Comparison of ENCODE assay signal across 14 cellular contexts in genomic region chr17:46720408-46720807, GRCh38.
"Had no signal": no experiment of that assay in that cellular context is flagged by ENCODE, and none has a peak within 500 bp of the region (broad histone marks: within the 10 kb centered on the region; RNA-seq: fewer than 3 reads in every experiment).

No MANE protein-coding gene starts in this region.

- H3K4me1 ChIP-seq: ascending aorta had no signal

- H3K9me3 ChIP-seq: ascending aorta, right atrium auricular region had no signal

- H3K27ac ChIP-seq: ascending aorta, right atrium auricular region had no signal

- H3K4me3 ChIP-seq: ascending aorta, right atrium auricular region, skin epidermis had no signal

- DNase-seq: activated CD4-positive, alpha-beta memory T cell treated with anti-CD3 and anti-CD28 coated beads, Interleukin-2, amount 10 ng/mL, durations not matched to agents 7 days and 5 days; activated CD4-positive, alpha-beta T cell treated with anti-CD3 and anti-CD28 coated beads for 4 hours; activated naive CD4-positive, alpha-beta T cell treated with anti-CD3 and anti-CD28 coated beads, Interleukin-2, amount 10 ng/mL, durations not matched to agents 7 days and 5 days; activated T-cell treated with anti-CD3 and anti-CD28 coated beads, Interleukin-2, amount 50 U/mL, for 24 hours; hypothalamus; left ventricle myocardium superior; mesenchymal stem cell; naive thymus-derived CD8-positive, alpha-beta T cell; stimulated activated CD4-positive, alpha-beta T cell treated with anti-CD3 and anti-CD28 coated beads, Interleukin-4, amount 100 ng/mL, for 24 hours; stimulated activated naive CD8-positive, alpha-beta T cell treated with anti-CD3 and anti-CD28 coated beads, Interleukin-15, Interleukin-2, amounts not matched to agents 100 U/mL and 50 U/mL, for 24 hours; T-helper 9 cell had no signal

- H3K27me3 ChIP-seq: ascending aorta, right atrium auricular region had no signal

- ATAC-seq: left ventricle myocardium superior; naive thymus-derived CD8-positive, alpha-beta T cell; stimulated activated naive CD8-positive, alpha-beta T cell treated with anti-CD3 and anti-CD28 coated beads, Interleukin-15, Interleukin-2, amounts not matched to agents 100 U/mL and 50 U/mL, for 24 hours had no signal
